ENCODE assay signal across 8 cellular contexts in genomic region chr14:70601162-70601561, GRCh38. TPM values are rescaled to one million over a fixed set of nuclear protein-coding genes. Genes with fewer than 3 reads are reported as not detected.
DNase-seq lines count a peak whose midpoint lies in the region; ATAC-seq, FAIRE-seq and TF ChIP-seq lines count a peak whose summit lies in the region.

No MANE protein-coding gene starts in this region.

- intact Hi-C loops in natural killer cell (cut with micrococcal nuclease), result no loop called here

- DNase-seq in BJ (ENCODE audit: low read depth), result no peak
- no peak for DNase-seq in Jurkat, Clone E6-1 (ENCODE audit: low read depth, low spot score)
- no peak for DNase-seq in chondrocyte (ENCODE audit: low spot score)
- no peak for DNase-seq in natural killer cell
- no peak for DNase-seq in Kasumi-1 (lab: John Stamatoyannopoulos, UW)
- DNase-seq in D721Med (ENCODE audit: insufficient read length, low spot score), result no peak
- DNase-seq in NCI-H1092 (lab: John Stamatoyannopoulos, UW), result no peak
- DNase-seq in NK-92 (lab: John Stamatoyannopoulos, UW; ENCODE audit: unreplicated experiment), result no peak

- peaks cover 1% of the 10 kb centered on the region; the same call in 1 of the 2 replicates for H3K36me3 ChIP-seq in BJ (ENCODE audit: control insufficient read depth, insufficient read depth, low read length)

- peak overlapping the region; percentile 61 for H3K4me3 ChIP-seq in BJ (ENCODE audit: low read depth, low read length)
- H3K4me3 ChIP-seq in Jurkat, Clone E6-1 (ENCODE audit: low read length), result peak overlapping the region; percentile 61

- H3K4me3 Mint-ChIP-seq in chondrocyte (ENCODE audit: unreplicated experiment) (peak overlapping the region; percentile 99), natural killer cell (peak overlapping the region; percentile 100)

- CTCF ChIA-PET in BJ (lab: Yijun Ruan, JAX), result interaction anchor here (1.5 to 1.6 kb wide), 2 partner anchors 19 to 112 kb away, joined by 3 to 4 read pairs; no protein-coding TSS in a partner anchor

- H3K27ac Mint-ChIP-seq in chondrocyte (ENCODE audit: unreplicated experiment), result peak overlapping the region; percentile 56
- H3K27ac Mint-ChIP-seq in natural killer cell, result peak overlapping the region; percentile 95 to 98

- H3K9me3 Mint-ChIP-seq in chondrocyte (ENCODE audit: low read depth) (no peaks in the 10 kb centered on the region), natural killer cell (no peaks in the 10 kb centered on the region)

- no peaks in the 10 kb centered on the region for H3K36me3 Mint-ChIP-seq in chondrocyte (ENCODE audit: low read depth)
- no peaks in the 10 kb centered on the region for H3K36me3 Mint-ChIP-seq in natural killer cell

- peaks cover 27% of the 10 kb centered on the region for H3K4me1 Mint-ChIP-seq in chondrocyte (ENCODE audit: low read depth)
- peaks cover 26 to 34% of the 10 kb centered on the region in 2 donors for H3K4me1 Mint-ChIP-seq in natural killer cell

- FAIRE-seq in D721Med (lab: Jason Lieb, UNC), result no peak

- H3K27me3 Mint-ChIP-seq in chondrocyte (ENCODE audit: low read depth) (peaks cover 7% of the 10 kb centered on the region), natural killer cell (ENCODE audit: low read depth in 2 of 2) (peaks cover 5 to 10% of the 10 kb centered on the region in 2 donors)

- H3K27me3 ChIP-seq in BJ (ENCODE audit: control insufficient read depth, insufficient read depth, low read length), result no peaks in the 10 kb centered on the region

- TF ChIP-seq CTCF in BJ (IDR thresholded peaks at IDR 0.05; ENCODE audit: insufficient read depth, low read depth, low read length), result no peak
- no peak for TF ChIP-seq CTCF in chondrocyte (IDR thresholded peaks at IDR 0.05)
- TF ChIP-seq CTCF in natural killer cell (IDR thresholded peaks at IDR 0.05), result no peak
- TF ChIP-seq CTCF in D721Med (IDR thresholded peaks at IDR 0.05; ENCODE audit: insufficient read depth, missing control alignments), result no peak

- ATAC-seq in natural killer cell, result no peak

- POLR2A ChIA-PET in BJ (lab: Charles Lee), result no interaction called here

RNA-seq across cellular contexts. Expression of gene MED6, which starts 0.7 kb away (rescaled TPM):
- 15.4 and 27.6 TPM in 2 replicates for polyA plus RNA-seq in BJ (2011; rRNA removed)
- polyA minus RNA-seq in BJ (2011; rRNA and poly(A)+ RNA removed), result 14.3 and 15.4 TPM in 2 replicates
- polyA plus RNA-seq in Jurkat, Clone E6-1 (2012; ENCODE audit: insufficient read depth, insufficient read length), result 55.4 TPM
- total RNA-seq in chondrocyte (26.5 to 31.7 TPM (median 27.5 TPM) in 3 replicates), natural killer cell (100 to 1,000 TPM in 2 of 3 donors, 10 to 100 TPM in 1; 92.0 to 104 (median 102) TPM)

RNA-seq across cellular contexts. Expression of gene TTC9, which starts 40.6 kb away (rescaled TPM):
- polyA plus RNA-seq in BJ (2011; rRNA removed), result 0.25 and 0.32 TPM in 2 replicates
- 0.09 and 0.10 TPM in 2 replicates for polyA minus RNA-seq in BJ (2011; rRNA and poly(A)+ RNA removed)
- polyA plus RNA-seq in Jurkat, Clone E6-1 (2012; ENCODE audit: insufficient read depth, insufficient read length), result 4.0 TPM
- total RNA-seq in chondrocyte, result 1.6 to 2.5 TPM (median 2.4 TPM) in 3 replicates
- 1 to 10 TPM; 2.4 to 5.6 (median 3.8) TPM for total RNA-seq in natural killer cell
